7 cellular contexts compared by ENCODE assay signal in genomic region chr1:239067480-239067879, GRCh38.
"Had no signal": no experiment of that assay in that cellular context is flagged by ENCODE, and none has a peak within 500 bp of the region (broad histone marks: within the 10 kb centered on the region; RNA-seq: fewer than 3 reads in every experiment).

No MANE protein-coding gene starts in this region.

- DNase-seq: GOT3, H7, IMR-90, KG1 had no signal

- H3K36me3 ChIP-seq: HAP-1 had no signal

- H3K9me3 ChIP-seq: HAP-1 had no signal

- ATAC-seq: HCT116, K562 had no signal

- FAIRE-seq: K562 had no signal

- H3K4me3 ChIP-seq: HAP-1, K562 had no signal

- H3K4me1 ChIP-seq: HAP-1 had no signal
